10 cellular contexts compared by ENCODE assay signal in genomic region chr1:154178856-154179811, GRCh38. TPM values are rescaled to one million over a fixed set of nuclear protein-coding genes. Genes with fewer than 3 reads are reported as not detected.
DNase-seq lines count a peak whose midpoint lies in the region; ATAC-seq and TF ChIP-seq lines count a peak whose summit lies in the region.
"Had no signal": no experiment of that assay in that cellular context is flagged by ENCODE, and none has a peak within 500 bp of the region (broad histone marks: within the 10 kb centered on the region; RNA-seq: fewer than 3 reads in every experiment).

No MANE protein-coding gene starts in this region.

- ATAC-seq in body of pancreas = no peak
- no peak for ATAC-seq in HG03342 (IDR thresholded peaks at IDR 0.05; ENCODE audit: unreplicated experiment)

- H3K4me1 Mint-ChIP-seq in mesothelial cell of epicardium = peaks cover 59% of the 10 kb centered on the region

- BruUV-seq in A673 (replicated peaks; lab: Mats Ljungman, UMichigan) = no TSS peak

- H3K9me3 Mint-ChIP-seq in mesothelial cell of epicardium = no peaks in the 10 kb centered on the region

- peaks cover 6% of the 10 kb centered on the region for H3K36me3 Mint-ChIP-seq in mesothelial cell of epicardium

- H3K27me3 ChIP-seq in A673 (replicated peaks; ENCODE audit: insufficient read depth, low read depth, low read length, poor library complexity) (no peaks in the 10 kb centered on the region), body of pancreas (no peaks in the 10 kb centered on the region)

- CTCF ChIA-PET in A673 (lab: Charles Lee) = no interaction called here

- TF ChIP-seq CTCF in A673 (conservative IDR thresholded peaks at IDR 0.05; ENCODE audit: low read depth, low read length) (no peak), body of pancreas (IDR thresholded peaks at IDR 0.05) (no peak), mesothelial cell of epicardium (IDR thresholded peaks at IDR 0.05; ENCODE audit: unreplicated experiment) (no peak)

- TF ChIP-seq POLR2A in body of pancreas (IDR thresholded peaks at IDR 0.05) = no peak

- DNase-seq in A673 (ENCODE audit: low spot score) (peak; percentile 54), HuH-7 (ENCODE audit: low spot score) (peak; percentile 46), body of pancreas (peak in 2 of 4 donors; percentile 39 to 53), mesothelial cell of epicardium (ENCODE audit: low spot score in 2 of 2, unreplicated experiment in 2 of 2) (no peak), hepatic stellate cell (ENCODE audit: low spot score) (no peak), NCI-H2081 (lab: John Stamatoyannopoulos, UW) (no peak), NCI-H187 (lab: John Stamatoyannopoulos, UW) (no peak)
- DNase-seq: GF-D8, NCI-H2171 treated with DMSO at 0.1 percent for 48 hours had no signal

- H3K36me3 ChIP-seq in A673 (ENCODE audit: insufficient read depth, low read length, poor library complexity, severe bottlenecking) = peaks cover 35% of the 10 kb centered on the region
- peaks cover 0 to 4% of the 10 kb centered on the region in 2 donors for H3K36me3 ChIP-seq in body of pancreas (replicated peaks in 1 of 2; ENCODE audit: insufficient read depth in 1 of 2, low read depth in 2 of 2)

- intact Hi-C loops in A673 (cut with micrococcal nuclease; ENCODE audit: unreplicated experiment) (no loop called here), body of pancreas (cut with DNase I) (no loop called here)

- peak overlapping the region; percentile 23 for H3K4me3 Mint-ChIP-seq in mesothelial cell of epicardium

- no peaks in the 10 kb centered on the region for H3K9me3 ChIP-seq in A673 (ENCODE audit: low read depth, low read length, poor library complexity, severe bottlenecking)
- no peaks in the 10 kb centered on the region for H3K9me3 ChIP-seq in body of pancreas

- peak overlapping the region; percentile 23 for H3K4me3 ChIP-seq in A673 (ENCODE audit: low read depth, low read length, poor library complexity, severe bottlenecking)
- H3K4me3 ChIP-seq in body of pancreas = no peak overlapping the region

- peak overlapping the region; percentile 89 for H3K27ac Mint-ChIP-seq in mesothelial cell of epicardium

- POLR2A ChIA-PET in A673 (lab: Charles Lee; ENCODE audit: low non-redundant PET) = interaction anchor here (0.6 kb wide), 1 partner anchor 33 kb away, joined by 6 read pairs; no protein-coding TSS in a partner anchor

- H3K4me1 ChIP-seq in A673 (ENCODE audit: insufficient read depth, low read length, poor library complexity, severe bottlenecking) = peaks cover 52% of the 10 kb centered on the region
- H3K4me1 ChIP-seq in body of pancreas = peaks cover 74% of the 10 kb centered on the region

- peak overlapping the region; percentile 41 for H3K27ac ChIP-seq in A673 (ENCODE audit: low read depth, low read length, poor library complexity, severe bottlenecking)
- peak overlapping the region in 3 of 4 donors; percentile 1 to 86 (median 63) for H3K27ac ChIP-seq in body of pancreas

- 41% methylated on average over 10 of the region's 10 CpGs for WGBS in body of pancreas, 2 donors

- H3K27me3 Mint-ChIP-seq in mesothelial cell of epicardium (ENCODE audit: low read depth) = no peaks in the 10 kb centered on the region

RNA-seq across cellular contexts. Expression of gene TPM3, which starts 12.8 kb away (rescaled TPM):
- total RNA-seq in A673 (2021) (661 and 746 TPM in 2 replicates), body of pancreas (100 to 1,000 TPM in 1 of 2 donors, 10 to 100 TPM in 1; 74.2 to 131 TPM), mesothelial cell of epicardium (194 to 208 TPM (median 197 TPM) in 3 replicates)

RNA-seq across cellular contexts. Expression of gene NUP210L, which starts 24.3 kb away (rescaled TPM):
- 0.04 and 0.09 TPM in 2 replicates for total RNA-seq in A673 (2021)
- total RNA-seq in body of pancreas = not detected
- 0.04 to 0.07 TPM (median 0.07 TPM) in 3 replicates for total RNA-seq in mesothelial cell of epicardium

RNA-seq across cellular contexts. Expression of gene CFAP141, which starts 27.0 kb away (rescaled TPM):
- total RNA-seq in A673 (2021) = not detected in 2 replicates
- not detected for total RNA-seq in body of pancreas
- total RNA-seq in mesothelial cell of epicardium = not detected in 3 replicates

RNA-seq across cellular contexts. Expression of gene UBAP2L, which starts 41.6 kb away (rescaled TPM):
- total RNA-seq in A673 (2021) = 249 and 269 TPM in 2 replicates
- 10 to 100 TPM; 38.1 to 50.1 TPM for total RNA-seq in body of pancreas
- total RNA-seq in mesothelial cell of epicardium = 265 to 283 TPM (median 271 TPM) in 3 replicates

Comparison
In these comparisons a context has a peak if more than half of its experiments do, and no peak if none do; other contexts are left out.
1. DNase-seq: peak in A673 (single experiment) and HuH-7 (single experiment); none in mesothelial cell of epicardium (0 of 2), hepatic stellate cell (single experiment), NCI-H2081 (0 of 2) and NCI-H187 (0 of 2).